10 cellular contexts compared by ENCODE assay signal in genomic region chr10:93127623-93128230, GRCh38. TPM values are rescaled to one million over a fixed set of nuclear protein-coding genes. Genes with fewer than 3 reads are reported as not detected.
DNase-seq lines count a peak whose midpoint lies in the region; ATAC-seq and TF ChIP-seq lines count a peak whose summit lies in the region.
"Not testable (repeated sequence)": the region's sequence is repeated elsewhere in the genome, so short reads cannot be mapped to it uniquely, and the experiment has no call there.
"Had no signal": no experiment of that assay in that cellular context is flagged by ENCODE, and none has a peak within 500 bp of the region (broad histone marks: within the 10 kb centered on the region; RNA-seq: fewer than 3 reads in every experiment).

No MANE protein-coding gene starts in this region.

- H3K27me3 Mint-ChIP-seq in Calu3 (ENCODE audit: unreplicated experiment), result not testable (repeated sequence)

- peak overlapping the region; percentile 60 for H3K4me3 Mint-ChIP-seq in Calu3 (ENCODE audit: low read depth, unreplicated experiment)

- H3K36me3 Mint-ChIP-seq in Calu3 (ENCODE audit: insufficient read depth, unreplicated experiment), result not testable (repeated sequence)

- not testable (repeated sequence) for H3K79me2 ChIP-seq in hepatocyte

- 71% methylated on average over 9 of the region's 9 CpGs for WGBS in hepatocyte (ENCODE audit: low lambda C conversion rate, missing lambda C conversion rate)
- WGBS in stomach, 5 donors, result 31 to 70% (median 45%) methylated on average over 9 of the region's 9 CpGs

- not testable (repeated sequence) for BruUV-seq in Calu3 (replicated peaks; lab: Mats Ljungman, UMichigan)

- H3K27ac Mint-ChIP-seq in Calu3 (ENCODE audit: unreplicated experiment), result peak overlapping the region; percentile 84

- CTCF ChIA-PET in Calu3 (lab: Charles Lee), result interaction anchor here (0.6 kb wide), 1 partner anchor 165 kb away, joined by 11 read pairs; no protein-coding TSS in a partner anchor

- H3K4me3 ChIP-seq in Peyer's patch, hepatocyte, mucosa of descending colon, stomach: not testable (repeated sequence)

- intact Hi-C loops in Calu3 (cut with micrococcal nuclease; ENCODE audit: unreplicated experiment), result loop anchor here (10.0 kb wide), 1 partner anchor 67 kb away; no protein-coding TSS in a partner anchor
- intact Hi-C loops in mucosa of descending colon (cut with DNase I, micrococcal nuclease); posterior vena cava (cut with DNase I); stomach (cut with DNase I; ENCODE audit: low total_unique reads): not testable (repeated sequence)

- TF ChIP-seq POLR2A in Peyer's patch (IDR thresholded peaks at IDR 0.05); stomach (IDR thresholded peaks at IDR 0.05): not testable (repeated sequence)

- H3K36me3 ChIP-seq in Peyer's patch; hepatocyte (replicated peaks; ENCODE audit: insufficient read depth, low read depth); mucosa of descending colon (ENCODE audit: low read depth); stomach: not testable (repeated sequence)

- H3K4me2 ChIP-seq in hepatocyte, result peak overlapping the region; percentile 42

- H3K27ac ChIP-seq in Peyer's patch, result peak overlapping the region in 2 of 4 donors; percentile 59 to 68
- peak overlapping the region; percentile 75 for H3K27ac ChIP-seq in hepatocyte
- H3K27ac ChIP-seq in stomach, result peak overlapping the region; percentile 16 to 67 (median 56)

- H4K20me1 ChIP-seq in hepatocyte (ENCODE audit: insufficient read depth, poor library complexity, severe bottlenecking), result not testable (repeated sequence)

- peak overlapping the region; percentile 38 for H2AFZ ChIP-seq in hepatocyte

- not testable (repeated sequence) for H3K9me3 ChIP-seq in Peyer's patch; hepatocyte (ENCODE audit: low read depth); mucosa of descending colon
- H3K9me3 ChIP-seq in stomach, result peaks cover 0 to 28% (median 11%) of the 10 kb centered on the region in 4 donors

- not testable (repeated sequence) for H3K27me3 ChIP-seq in Peyer's patch, hepatocyte, stomach

- DNase-seq in Calu3 (peak; percentile 68), Peyer's patch (peak in 2 of 3 donors; percentile 67 to 72), mucosa of descending colon (peak; percentile 65 to 90 (median 82)), posterior vena cava (ENCODE audit: low spot score) (peak; percentile 38), stomach (peak; percentile 56)
- DNase-seq in hepatocyte (ENCODE audit: low spot score), result not testable (repeated sequence)

- not testable (repeated sequence) for H3K9me3 Mint-ChIP-seq in Calu3 (ENCODE audit: low read depth, unreplicated experiment)

- peaks cover 32% of the 10 kb centered on the region for H3K4me1 Mint-ChIP-seq in Calu3 (ENCODE audit: low read depth, unreplicated experiment)

- not testable (repeated sequence) for TF ChIP-seq EP300 in stomach (IDR thresholded peaks at IDR 0.05)

- peak; percentile 81 for ATAC-seq in mucosa of descending colon

- H3K9me2 ChIP-seq in hepatocyte (replicated peaks; ENCODE audit: insufficient read depth), result not testable (repeated sequence)

- TF ChIP-seq CTCF in Calu3 (IDR thresholded peaks at IDR 0.05; ENCODE audit: unreplicated experiment); Peyer's patch (IDR thresholded peaks at IDR 0.05); hepatocyte (IDR thresholded peaks at IDR 0.05; ENCODE audit: poor library complexity); mucosa of descending colon (IDR thresholded peaks at IDR 0.05); stomach (IDR thresholded peaks at IDR 0.05): not testable (repeated sequence)

- not testable (repeated sequence) for H3K4me1 ChIP-seq in Peyer's patch, stomach
- H3K4me1 ChIP-seq in hepatocyte (ENCODE audit: insufficient read depth) (peaks cover 23% of the 10 kb centered on the region), mucosa of descending colon (ENCODE audit: low read depth) (peaks cover 18% of the 10 kb centered on the region)

RNA-seq across cellular contexts. Expression of gene CYP26A1, which starts 54.0 kb away (rescaled TPM):
- 0.98 and 2.1 TPM in 2 replicates for total RNA-seq in Calu3 (2022)
- not detected for total RNA-seq in Peyer's patch
- total RNA-seq in hepatocyte, result 0.40 and 0.80 TPM in 2 replicates
- polyA plus RNA-seq in hepatocyte, result 0.69 TPM in 1 of 2 replicates, not detected in the other
- not detected for total RNA-seq in mucosa of descending colon
- not detected for total RNA-seq in posterior vena cava
- total RNA-seq in stomach, result not detected
- under 1 TPM in 1 of 3 donors, not detected in 2; 0.15 TPM for polyA plus RNA-seq in stomach
- total RNA-seq: CD4-positive, alpha-beta T cell; CD8-positive, alpha-beta memory T cell; HFFc6 had no signal
- polyA plus RNA-seq: CD14-positive monocyte; CD8-positive, alpha-beta memory T cell had no signal
